In the genomic region with DNA sequence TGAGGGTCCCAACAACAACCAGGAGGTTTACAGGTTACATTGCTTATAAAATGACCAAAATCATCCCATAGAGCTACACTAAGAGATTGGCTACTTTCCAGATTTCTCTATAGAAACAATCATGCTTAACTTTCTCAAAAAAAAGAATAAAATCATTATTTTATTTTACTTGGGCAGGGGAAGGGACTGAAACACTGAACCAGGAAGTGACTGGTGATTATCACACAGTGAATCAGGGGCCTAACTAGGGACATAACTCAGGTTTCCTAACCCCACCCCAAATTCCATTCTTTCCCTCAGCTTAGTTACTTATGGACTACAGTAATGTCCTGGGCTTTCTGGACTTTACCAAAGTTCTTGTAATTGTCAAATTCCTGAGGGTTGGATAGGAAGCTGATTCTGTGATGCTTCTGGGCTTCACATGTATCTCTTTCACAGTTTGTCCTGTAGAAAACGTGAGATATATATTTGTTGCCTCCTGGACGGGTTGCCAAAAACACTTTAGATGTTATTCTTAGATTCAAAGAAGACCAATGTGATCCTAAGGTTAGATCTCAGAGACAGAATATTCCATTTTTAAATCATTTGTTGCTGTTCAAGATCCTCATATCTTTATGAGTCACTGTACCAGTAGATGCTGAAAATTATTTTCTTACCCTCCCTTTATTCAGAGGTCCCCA, we compare ENCODE assay signal across 8 cellular contexts. TPM values are rescaled to one million over a fixed set of nuclear protein-coding genes. Genes with fewer than 3 reads are reported as not detected.
DNase-seq lines count a peak whose midpoint lies in the region; ATAC-seq and TF ChIP-seq lines count a peak whose summit lies in the region.
"Not testable (repeated sequence)": the region's sequence is repeated elsewhere in the genome, so short reads cannot be mapped to it uniquely, and the experiment has no call there.

No MANE protein-coding gene starts in this region.

- H3K36me3 ChIP-seq in BJ (ENCODE audit: control insufficient read depth, insufficient read depth, low read length); OCI-LY7 (ENCODE audit: insufficient read depth, low read length); mammary epithelial cell (ENCODE audit: insufficient read depth, low read length): not testable (repeated sequence)

- H3K9me2 ChIP-seq in OCI-LY7 (ENCODE audit: insufficient read depth, low read length), result not testable (repeated sequence)

- H3K9ac ChIP-seq in mammary epithelial cell (ENCODE audit: insufficient read depth, low read length), result peak overlapping the region; percentile 73

- dilution Hi-C loops in mammary epithelial cell (cut with HindIII; ENCODE audit: low sequenced_read_pairs), result not testable (repeated sequence)

- H3K36me3 Mint-ChIP-seq in activated CD4-positive, alpha-beta memory T cell treated with anti-CD3 and anti-CD28 coated beads for 36 hours; stimulated activated effector memory CD8-positive, alpha-beta T cell treated with anti-CD3 and anti-CD28 coated beads, Interleukin-12 subunit alpha, Interleukin-12 subunit beta, amount 100 ng/mL, for 72 hours: not testable (repeated sequence)

- not testable (repeated sequence) for H4K20me1 ChIP-seq in OCI-LY7 (ENCODE audit: insufficient read depth, low read length); mammary epithelial cell (ENCODE audit: insufficient read depth, low read length)

- CTCF ChIA-PET in BJ (lab: Yijun Ruan, JAX); OCI-LY7 (lab: Charles Lee; ENCODE audit: unreplicated experiment); activated CD4-positive, alpha-beta memory T cell treated with anti-CD3 and anti-CD28 coated beads for 36 hours (lab: Charles Lee); mammary epithelial cell (lab: Charles Lee; ENCODE audit: low non-redundant PET): not testable (repeated sequence)

- H3K4me1 ChIP-seq in OCI-LY7 (ENCODE audit: insufficient read depth, low read length, poor library complexity, severe bottlenecking), result not testable (repeated sequence)
- H3K4me1 ChIP-seq in mammary epithelial cell (ENCODE audit: insufficient read depth, low read length), result peaks cover 12% of the 10 kb centered on the region

- not testable (repeated sequence) for H3K9me3 Mint-ChIP-seq in activated CD4-positive, alpha-beta memory T cell treated with anti-CD3 and anti-CD28 coated beads for 36 hours; stimulated activated effector memory CD8-positive, alpha-beta T cell treated with anti-CD3 and anti-CD28 coated beads, Interleukin-12 subunit alpha, Interleukin-12 subunit beta, amount 100 ng/mL, for 72 hours

- in situ Hi-C loops in mammary epithelial cell (cut with MboI; ENCODE audit: low sequenced_read_pairs in 2 of 2), result not testable (repeated sequence)

- not testable (repeated sequence) for TF ChIP-seq CTCF in BJ (IDR thresholded peaks at IDR 0.05; ENCODE audit: insufficient read depth, low read depth, low read length); OCI-LY7 (conservative IDR thresholded peaks at IDR 0.05; ENCODE audit: low read length); mammary epithelial cell (conservative IDR thresholded peaks at IDR 0.05 in 1 of 2, IDR thresholded peaks at IDR 0.05 in 1 of 2; ENCODE audit: extremely low read depth in 1 of 2, insufficient read depth in 1 of 2, low read depth in 1 of 2, low read length in 2 of 2)

- BruUV-seq in OCI-LY7 (replicated peaks; lab: Mats Ljungman, UMichigan), result not testable (repeated sequence)
- BruUV-seq in mammary epithelial cell (replicated peaks; lab: Mats Ljungman, UMichigan), result TSS peak; percentile 91

- H3K27me3 ChIP-seq in BJ (ENCODE audit: control insufficient read depth, insufficient read depth, low read length); mammary epithelial cell (ENCODE audit: insufficient read depth, low read length): not testable (repeated sequence)

- H3K9me3 ChIP-seq in OCI-LY7 (ENCODE audit: low read length); mammary epithelial cell (replicated peaks; ENCODE audit: insufficient read depth, low read length): not testable (repeated sequence)

- H3K27ac ChIP-seq in OCI-LY7 (ENCODE audit: low read depth, low read length, poor library complexity, severe bottlenecking), result not testable (repeated sequence)
- peak overlapping the region; percentile 96 for H3K27ac ChIP-seq in mammary epithelial cell (ENCODE audit: insufficient read depth, low read depth, low read length)

- peak; percentile 49 for ATAC-seq in stimulated activated effector memory CD8-positive, alpha-beta T cell treated with anti-CD3 and anti-CD28 coated beads, Interleukin-12 subunit alpha, Interleukin-12 subunit beta, amount 100 ng/mL, for 72 hours

- intact Hi-C loops in OCI-LY7 (cut with micrococcal nuclease; ENCODE audit: unreplicated experiment); activated CD4-positive, alpha-beta memory T cell treated with anti-CD3 and anti-CD28 coated beads for 36 hours (cut with micrococcal nuclease); mammary epithelial cell (cut with micrococcal nuclease): not testable (repeated sequence)

- H2AFZ ChIP-seq in OCI-LY7 (ENCODE audit: low read length), result peak overlapping the region; percentile 80
- H2AFZ ChIP-seq in mammary epithelial cell (ENCODE audit: low read depth, low read length), result not testable (repeated sequence)

- H3K27me3 Mint-ChIP-seq in activated CD4-positive, alpha-beta memory T cell treated with anti-CD3 and anti-CD28 coated beads for 36 hours, result not testable (repeated sequence)

- not testable (repeated sequence) for H3K4me2 ChIP-seq in OCI-LY7 (ENCODE audit: low read length)
- H3K4me2 ChIP-seq in mammary epithelial cell (ENCODE audit: insufficient read depth, low read depth, low read length), result peak overlapping the region; percentile 60

- WGBS in mammary epithelial cell (ENCODE audit: low coverage, missing lambda C conversion rate), result 55% methylated on average over 2 of the region's 2 CpGs

- peak overlapping the region; percentile 71 for H3K27ac Mint-ChIP-seq in activated CD4-positive, alpha-beta memory T cell treated with anti-CD3 and anti-CD28 coated beads for 36 hours
- peak overlapping the region; percentile 54 for H3K27ac Mint-ChIP-seq in stimulated activated effector memory CD8-positive, alpha-beta T cell treated with anti-CD3 and anti-CD28 coated beads, Interleukin-12 subunit alpha, Interleukin-12 subunit beta, amount 100 ng/mL, for 72 hours

- H3K79me2 ChIP-seq in OCI-LY7 (ENCODE audit: insufficient read depth, low read depth, low read length); mammary epithelial cell (ENCODE audit: insufficient read depth, low read length): not testable (repeated sequence)

- peaks cover 15% of the 10 kb centered on the region for H3K4me1 Mint-ChIP-seq in activated CD4-positive, alpha-beta memory T cell treated with anti-CD3 and anti-CD28 coated beads for 36 hours (ENCODE audit: low read depth)
- H3K4me1 Mint-ChIP-seq in stimulated activated effector memory CD8-positive, alpha-beta T cell treated with anti-CD3 and anti-CD28 coated beads, Interleukin-12 subunit alpha, Interleukin-12 subunit beta, amount 100 ng/mL, for 72 hours, result not testable (repeated sequence)

- DNase-seq in BJ (ENCODE audit: low read depth) (peak; percentile 10), HCEC 1CT (peak; percentile 53), OCI-LY7 (ENCODE audit: low spot score) (peak; percentile 1), mammary epithelial cell (peak; percentile 62), glomerular visceral epithelial cell (ENCODE audit: extremely low spot score) (peak; percentile 69), myocyte (ENCODE audit: low read depth) (peak; percentile 52)
- DNase-seq in activated CD4-positive, alpha-beta memory T cell treated with anti-CD3 and anti-CD28 coated beads for 36 hours; stimulated activated effector memory CD8-positive, alpha-beta T cell treated with anti-CD3 and anti-CD28 coated beads, Interleukin-12 subunit alpha, Interleukin-12 subunit beta, amount 100 ng/mL, for 72 hours (ENCODE audit: low spot score in 2 of 2): not testable (repeated sequence)

- H3K4me3 ChIP-seq in BJ (ENCODE audit: low read depth, low read length); OCI-LY7 (ENCODE audit: low read depth, low read length, poor library complexity, severe bottlenecking); mammary epithelial cell (replicated peaks in 1 of 3; ENCODE audit: insufficient read depth in 1 of 3, low read depth in 2 of 3, low read length in 3 of 3): not testable (repeated sequence)

- H3K4me3 Mint-ChIP-seq in activated CD4-positive, alpha-beta memory T cell treated with anti-CD3 and anti-CD28 coated beads for 36 hours; stimulated activated effector memory CD8-positive, alpha-beta T cell treated with anti-CD3 and anti-CD28 coated beads, Interleukin-12 subunit alpha, Interleukin-12 subunit beta, amount 100 ng/mL, for 72 hours: not testable (repeated sequence)

- POLR2A ChIA-PET in BJ (lab: Charles Lee); OCI-LY7 (lab: Charles Lee); activated CD4-positive, alpha-beta memory T cell treated with anti-CD3 and anti-CD28 coated beads for 36 hours (lab: Charles Lee): not testable (repeated sequence)

RNA-seq across cellular contexts. Expression of a gene that starts 28.0 kb away (rescaled TPM):
- polyA plus RNA-seq in BJ (2011; rRNA removed) (60.2 and 99.5 TPM in 2 replicates), mammary epithelial cell (43.5 TPM)
- polyA minus RNA-seq in BJ (2011; rRNA and poly(A)+ RNA removed), result 67.2 and 80.9 TPM in 2 replicates
- total RNA-seq in OCI-LY7 (2014; rRNA removed; shearing (Covaris generic)), result 44.2 and 46.8 TPM in 2 replicates
- total RNA-seq in OCI-LY7 (2022) (111 and 124 TPM in 2 replicates), mammary epithelial cell (100 to 1,000 TPM in 1 of 2 donors, 10 to 100 TPM in 1; 77.3 to 118 TPM), myocyte (152 and 170 TPM in 2 replicates)
- total RNA-seq in activated CD4-positive, alpha-beta memory T cell treated with anti-CD3 and anti-CD28 coated beads for 36 hours, result 100 to 1,000 TPM; 113 to 114 TPM
- polyA minus RNA-seq in mammary epithelial cell, result 262 TPM
- 109 TPM for polyA plus RNA-seq in myocyte (2012)
